In genomic region chr6:38510205-38510604, GRCh38 we compare ENCODE assay signal across 2 cellular contexts.
TF ChIP-seq lines count a peak whose summit lies in the region.

No MANE protein-coding gene starts in this region.

TF ChIP-seq in SK-N-SH treated with all-trans-retinoic acid at 6 μM for 48 hours, 23 proteins besides CTCF, POLR2A, EP300 and RAD21 (continued from another document):
- TF ChIP-seq ZNF565 (CRISPR knock-in tag; conservative IDR thresholded peaks at IDR 0.05; ENCODE audit: low read depth): no peak
- no peak for TF ChIP-seq ZNF8 (CRISPR knock-in tag; IDR thresholded peaks at IDR 0.05)
- no peak for TF ChIP-seq ZFP30 (CRISPR knock-in tag; IDR thresholded peaks at IDR 0.05)
- TF ChIP-seq CSDC2 (CRISPR knock-in tag; IDR thresholded peaks at IDR 0.05): no peak
- TF ChIP-seq ZC3H10 (CRISPR knock-in tag; IDR thresholded peaks at IDR 0.05): no peak
- no peak for TF ChIP-seq ZFP3 (CRISPR knock-in tag; IDR thresholded peaks at IDR 0.05)
- TF ChIP-seq GLIS3 (CRISPR knock-in tag; IDR thresholded peaks at IDR 0.05): no peak
- TF ChIP-seq PATZ1 (CRISPR knock-in tag; IDR thresholded peaks at IDR 0.05; ENCODE audit: borderline replicate concordance): no peak
- no peak for TF ChIP-seq ZNF70 (CRISPR knock-in tag; IDR thresholded peaks at IDR 0.05)
- no peak for TF ChIP-seq OSR1 (CRISPR knock-in tag; IDR thresholded peaks at IDR 0.05)
- no peak for TF ChIP-seq ARNTL (CRISPR knock-in tag; IDR thresholded peaks at IDR 0.05; ENCODE audit: borderline replicate concordance, low read depth)
- no peak for TF ChIP-seq POU6F1 (CRISPR knock-in tag; IDR thresholded peaks at IDR 0.05; ENCODE audit: borderline replicate concordance, low read depth)
- no peak for TF ChIP-seq TSHZ2 (CRISPR knock-in tag; IDR thresholded peaks at IDR 0.05)

TF ChIP-seq in SK-N-SH, 30 proteins besides CTCF, POLR2A, EP300 and RAD21 (continued from another document):
- no peak for TF ChIP-seq USF1 (IDR thresholded peaks at IDR 0.05; ENCODE audit: borderline replicate concordance, low read depth)
- TF ChIP-seq NRF1 (IDR thresholded peaks at IDR 0.05; ENCODE audit: low read depth, low read length): no peak
- no peak for TF ChIP-seq YY1 (IDR thresholded peaks at IDR 0.05; ENCODE audit: low read depth)
